In the genomic region with DNA sequence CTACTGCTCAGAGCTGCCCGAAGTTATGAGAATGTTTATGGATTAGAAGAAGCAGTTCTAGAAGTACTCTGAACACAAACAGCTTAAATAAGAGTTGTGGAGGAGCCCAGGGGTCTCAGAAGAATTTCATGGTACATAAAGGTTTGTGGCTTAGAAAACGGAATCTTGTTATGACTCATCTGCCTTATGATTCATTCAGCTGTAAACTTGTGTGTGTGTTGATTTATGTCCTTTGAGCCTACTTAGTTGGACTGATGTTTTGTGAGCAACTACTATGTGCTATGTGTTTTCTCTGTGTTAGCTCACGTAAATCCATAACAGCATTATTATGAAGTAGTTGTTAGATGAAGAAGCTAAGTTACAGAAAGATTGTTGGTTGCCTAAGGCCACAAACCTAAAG, we compare ENCODE assay signal across 11 cellular contexts.
DNase-seq lines count a peak whose midpoint lies in the region; ATAC-seq, FAIRE-seq and TF ChIP-seq lines count a peak whose summit lies in the region.
"Had no signal": no experiment of that assay in that cellular context is flagged by ENCODE, and none has a peak within 500 bp of the region (broad histone marks: within the 10 kb centered on the region; RNA-seq: fewer than 3 reads in every experiment).

No MANE protein-coding gene starts in this region.

- H3K9me3 ChIP-seq in astrocyte (ENCODE audit: insufficient read depth, low read depth, low read length) (no peaks in the 10 kb centered on the region), left lung (no peaks in the 10 kb centered on the region), esophagus squamous epithelium (no peaks in the 10 kb centered on the region)
- H3K9me3 ChIP-seq: BLaER1 had no signal

- ATAC-seq in GM19467 (IDR thresholded peaks at IDR 0.05; ENCODE audit: unreplicated experiment) (peak; percentile 60), HG03196 (IDR thresholded peaks at IDR 0.05; ENCODE audit: unreplicated experiment) (peak; percentile 80), left lung (no peak)
- no peak for ATAC-seq in activated CD4-positive, CD25-positive, alpha-beta regulatory T cell treated with anti-CD3 and anti-CD28 coated beads, Interleukin-2, amount 50 U/mL, for 24 hours

- H3K79me2 ChIP-seq in astrocyte (ENCODE audit: insufficient read depth, low read length): no peaks in the 10 kb centered on the region

- H3K4me3 ChIP-seq in astrocyte (ENCODE audit: insufficient read depth, low read depth, low read length): no peak overlapping the region
- H3K4me3 ChIP-seq in left lung: no peak overlapping the region
- H3K4me3 ChIP-seq in esophagus squamous epithelium: no peak overlapping the region
- H3K4me3 ChIP-seq: BLaER1 had no signal

- TF ChIP-seq POLR2A in esophagus squamous epithelium (IDR thresholded peaks at IDR 0.05): no peak

- 54 to 60% methylated on average over 3 of the region's 3 CpGs for WGBS in esophagus squamous epithelium, 2 donors

- no peaks in the 10 kb centered on the region for H3K36me3 Mint-ChIP-seq in astrocyte (ENCODE audit: low read depth, unreplicated experiment)

- in situ Hi-C loops in ACHN (cut with HindIII; ENCODE audit: low pct_ligation_motif_present, low pct_unique_long_range_greater_than_20kb, low sequenced_read_pairs): no loop called here
- in situ Hi-C loops in KBM-7 (cut with MboI; ENCODE audit: low pct_unique_long_range_greater_than_20kb, low sequenced_read_pairs): no loop called here

- no peaks in the 10 kb centered on the region for H3K36me3 ChIP-seq in astrocyte (ENCODE audit: insufficient read depth, low read length)
- no peaks in the 10 kb centered on the region for H3K36me3 ChIP-seq in left lung
- no peaks in the 10 kb centered on the region for H3K36me3 ChIP-seq in esophagus squamous epithelium
- H3K36me3 ChIP-seq: BLaER1 had no signal

- H3K27ac ChIP-seq in astrocyte (ENCODE audit: low read depth, low read length) (peak overlapping the region; percentile 45), left lung (no peak overlapping the region), esophagus squamous epithelium (no peak overlapping the region)
- H3K27ac ChIP-seq: BLaER1 had no signal

- H3K9ac ChIP-seq in astrocyte (ENCODE audit: low read length): no peak overlapping the region
- H3K9ac ChIP-seq: BLaER1 had no signal

- H3K4me1 ChIP-seq in astrocyte (ENCODE audit: insufficient read depth, low read length): peaks cover 31% of the 10 kb centered on the region
- H3K4me1 ChIP-seq in left lung: no peaks in the 10 kb centered on the region
- no peaks in the 10 kb centered on the region for H3K4me1 ChIP-seq in esophagus squamous epithelium
- H3K4me1 ChIP-seq: BLaER1 had no signal

- no peaks in the 10 kb centered on the region for H4K20me1 ChIP-seq in astrocyte (ENCODE audit: insufficient read depth, low read length)
- H4K20me1 ChIP-seq: BLaER1 had no signal

- no peaks in the 10 kb centered on the region for H3K27me3 ChIP-seq in astrocyte (ENCODE audit: insufficient read depth, low read length)
- no peaks in the 10 kb centered on the region for H3K27me3 ChIP-seq in left lung
- H3K27me3 ChIP-seq in esophagus squamous epithelium: no peaks in the 10 kb centered on the region
- H3K27me3 ChIP-seq: BLaER1 had no signal

- no peak overlapping the region for H3K4me3 Mint-ChIP-seq in astrocyte (ENCODE audit: unreplicated experiment)

- H3K4me1 Mint-ChIP-seq in astrocyte (ENCODE audit: low read depth, unreplicated experiment): peaks cover 39% of the 10 kb centered on the region

- DNase-seq in ACHN: peak; percentile 33
- peak; percentile 89 for DNase-seq in astrocyte (ENCODE audit: low read depth)
- DNase-seq in left lung: no peak
- no peak for DNase-seq in esophagus squamous epithelium (lab: John Stamatoyannopoulos, UW)
- no peak for DNase-seq in KBM-7
- DNase-seq: activated effector memory CD4-positive, alpha-beta T cell treated with Interleukin-2 at 50 U/mL for 16 hours; MM.1S had no signal

- intact Hi-C loops in left lung (cut with DNase I): no loop called here
- intact Hi-C loops in esophagus squamous epithelium (cut with DNase I): loop anchor here (10.0 kb wide), 1 partner anchor 241 kb away; the partner anchor contains the start of gene ARHGAP42

- H2AFZ ChIP-seq in astrocyte (ENCODE audit: low read depth, low read length): no peak overlapping the region

- no peaks in the 10 kb centered on the region for H3K9me3 Mint-ChIP-seq in astrocyte (ENCODE audit: unreplicated experiment)

- no peaks in the 10 kb centered on the region for H3K27me3 Mint-ChIP-seq in astrocyte (ENCODE audit: low read depth, unreplicated experiment)

- no peak overlapping the region for H3K27ac Mint-ChIP-seq in astrocyte (ENCODE audit: unreplicated experiment)

- peak overlapping the region; percentile 41 for H3K4me2 ChIP-seq in astrocyte (ENCODE audit: low read length)
- H3K4me2 ChIP-seq: BLaER1 had no signal

- TF ChIP-seq CTCF in astrocyte (IDR thresholded peaks at IDR 0.05; ENCODE audit: insufficient read depth, low read depth, low read length) (no peak), left lung (IDR thresholded peaks at IDR 0.05) (no peak), esophagus squamous epithelium (IDR thresholded peaks at IDR 0.05) (no peak)

- FAIRE-seq in astrocyte (lab: Jason Lieb, UNC): no peak

Comparison
In these comparisons a context has a peak if more than half of its experiments do, and no peak if none do; other contexts are left out.
1. DNase-seq: peak in ACHN (single experiment) and astrocyte (single experiment); none in left lung (0 of 2), esophagus squamous epithelium (single experiment) and KBM-7 (single experiment).
2. ATAC-seq: peak in GM19467 (single experiment) and HG03196 (single experiment); none in left lung (single experiment) and activated CD4-positive, CD25-positive, alpha-beta regulatory T cell treated with anti-CD3 and anti-CD28 coated beads, Interleukin-2, amount 50 U/mL, for 24 hours (0 of 2).